ENCODE assay signal across 29 cellular contexts in genomic region chr13:85278851-85279250, GRCh38.
"Had no signal": no experiment of that assay in that cellular context is flagged by ENCODE, and none has a peak within 500 bp of the region (broad histone marks: within the 10 kb centered on the region; RNA-seq: fewer than 3 reads in every experiment).

No MANE protein-coding gene starts in this region.

- H3K4me3 Mint-ChIP-seq: activated CD4-positive, alpha-beta memory T cell treated with anti-CD3 and anti-CD28 coated beads, Interleukin-2, amount 10 ng/mL, durations not matched to agents 7 days and 5 days; activated CD4-positive, alpha-beta T cell treated with anti-CD3 and anti-CD28 coated beads, Interleukin-2, amount 10 ng/mL, durations not matched to agents 7 days and 5 days; activated T-cell treated with anti-CD3 and anti-CD28 coated beads, Interleukin-2, amount 50 U/mL, for 24 hours; nephron; stimulated activated effector memory CD8-positive, alpha-beta T cell treated with anti-CD3 and anti-CD28 coated beads, Interleukin-12 subunit alpha, Interleukin-12 subunit beta, amount 100 ng/mL, for 72 hours; stimulated activated naive CD8-positive, alpha-beta T cell treated with anti-CD3 and anti-CD28 coated beads, Interleukin-15, Interleukin-2, amounts not matched to agents 100 ng/mL and 50 ng/mL, for 24 hours; T-helper 17 cell; type B pancreatic cell; WTC11 had no signal

- H3K36me3 ChIP-seq: esophagus squamous epithelium, left ventricle myocardium inferior, prostate gland, thoracic aorta, uterus had no signal

- H3K4me1 ChIP-seq: body of pancreas, esophagus squamous epithelium, left ventricle myocardium inferior, prostate gland, uterus had no signal

- H3K27ac ChIP-seq: body of pancreas, epithelial cell of prostate, esophagus squamous epithelium, left ventricle myocardium inferior, prostate gland, skin epidermis, thoracic aorta, uterus had no signal

- H3K4me3 ChIP-seq: body of pancreas, esophagus squamous epithelium, left ventricle myocardium inferior, lung, prostate gland, skin epidermis, thoracic aorta, uterus had no signal

- H3K27me3 Mint-ChIP-seq: activated CD4-positive, alpha-beta memory T cell treated with anti-CD3 and anti-CD28 coated beads, Interleukin-2, amount 10 ng/mL, durations not matched to agents 7 days and 5 days; activated CD4-positive, alpha-beta T cell treated with anti-CD3 and anti-CD28 coated beads, Interleukin-2, amount 10 ng/mL, durations not matched to agents 7 days and 5 days; activated T-cell treated with anti-CD3 and anti-CD28 coated beads, Interleukin-2, amount 50 U/mL, for 24 hours; stimulated activated naive CD8-positive, alpha-beta T cell treated with anti-CD3 and anti-CD28 coated beads, Interleukin-15, Interleukin-2, amounts not matched to agents 100 ng/mL and 50 ng/mL, for 24 hours; T-helper 17 cell; type B pancreatic cell had no signal

- H3K9me3 Mint-ChIP-seq: activated CD4-positive, alpha-beta memory T cell treated with anti-CD3 and anti-CD28 coated beads, Interleukin-2, amount 10 ng/mL, durations not matched to agents 7 days and 5 days; nephron; type B pancreatic cell had no signal

- H3K9me3 ChIP-seq: esophagus squamous epithelium, left ventricle myocardium inferior, prostate gland, thoracic aorta, uterus had no signal

- H3K4me1 Mint-ChIP-seq: activated CD4-positive, alpha-beta memory T cell treated with anti-CD3 and anti-CD28 coated beads, Interleukin-2, amount 10 ng/mL, durations not matched to agents 7 days and 5 days; activated CD4-positive, alpha-beta T cell treated with anti-CD3 and anti-CD28 coated beads, Interleukin-2, amount 10 ng/mL, durations not matched to agents 7 days and 5 days; nephron; stimulated activated effector memory CD8-positive, alpha-beta T cell treated with anti-CD3 and anti-CD28 coated beads, Interleukin-12 subunit alpha, Interleukin-12 subunit beta, amount 100 ng/mL, for 72 hours; T-helper 17 cell; WTC11 had no signal

- H3K27ac Mint-ChIP-seq: activated CD4-positive, alpha-beta memory T cell treated with anti-CD3 and anti-CD28 coated beads, Interleukin-2, amount 10 ng/mL, durations not matched to agents 7 days and 5 days; activated CD4-positive, alpha-beta T cell treated with anti-CD3 and anti-CD28 coated beads, Interleukin-2, amount 10 ng/mL, durations not matched to agents 7 days and 5 days; activated T-cell treated with anti-CD3 and anti-CD28 coated beads, Interleukin-2, amount 50 U/mL, for 24 hours; nephron; stimulated activated effector memory CD8-positive, alpha-beta T cell treated with anti-CD3 and anti-CD28 coated beads, Interleukin-12 subunit alpha, Interleukin-12 subunit beta, amount 100 ng/mL, for 72 hours; stimulated activated naive CD8-positive, alpha-beta T cell treated with anti-CD3 and anti-CD28 coated beads, Interleukin-15, Interleukin-2, amounts not matched to agents 100 ng/mL and 50 ng/mL, for 24 hours; T-helper 17 cell; type B pancreatic cell; WTC11 had no signal

- DNase-seq: activated CD4-positive, alpha-beta memory T cell treated with anti-CD3 and anti-CD28 coated beads, Interleukin-2, amount 10 ng/mL, durations not matched to agents 7 days and 5 days; activated CD4-positive, alpha-beta T cell treated with anti-CD3 and anti-CD28 coated beads for 1 hour; activated CD4-positive, alpha-beta T cell treated with anti-CD3 and anti-CD28 coated beads, Interleukin-2, amount 10 ng/mL, durations not matched to agents 7 days and 5 days; activated CD8-positive, alpha-beta memory T cell treated with anti-CD3 and anti-CD28 coated beads, Interleukin-2, amount 50 U/mL, for 48 hours; activated gamma-delta T cell; activated naive CD4-positive, alpha-beta T cell treated with anti-CD3 and anti-CD28 coated beads, Interleukin-2, amount 50 U/mL, for 16 hours; activated T-cell treated with anti-CD3 and anti-CD28 coated beads, Interleukin-2, amount 50 U/mL, for 24 hours; body of pancreas; dermis blood vessel endothelial cell; effector CD4-positive, alpha-beta T cell; esophagus squamous epithelium; islet precursor cell; left ventricle myocardium inferior; retina; stimulated activated CD4-positive, alpha-beta T cell treated with anti-CD3 and anti-CD28 coated beads, Interleukin-4, amount 100 ng/mL, for 24 hours; T-helper 17 cell; T1000; uterus had no signal

- ATAC-seq: body of pancreas; sciatic nerve; stimulated activated effector memory CD8-positive, alpha-beta T cell treated with anti-CD3 and anti-CD28 coated beads, Interleukin-12 subunit alpha, Interleukin-12 subunit beta, amount 100 ng/mL, for 72 hours; T-helper 17 cell; WTC11 had no signal

- H3K36me3 Mint-ChIP-seq: stimulated activated effector memory CD8-positive, alpha-beta T cell treated with anti-CD3 and anti-CD28 coated beads, Interleukin-12 subunit alpha, Interleukin-12 subunit beta, amount 100 ng/mL, for 72 hours; type B pancreatic cell; WTC11 had no signal

- H3K27me3 ChIP-seq: body of pancreas, esophagus squamous epithelium, uterus had no signal
